In genomic region chr4:6516281-6516680, GRCh38 we compare ENCODE assay signal across 21 cellular contexts. TPM values are rescaled to one million over a fixed set of nuclear protein-coding genes. Genes with fewer than 3 reads are reported as not detected.
"Had no signal": no experiment of that assay in that cellular context is flagged by ENCODE, and none has a peak within 500 bp of the region (broad histone marks: within the 10 kb centered on the region; RNA-seq: fewer than 3 reads in every experiment).

No MANE protein-coding gene starts in this region.

- ATAC-seq: activated CD4-positive, CD25-positive, alpha-beta regulatory T cell treated with anti-CD3 and anti-CD28 coated beads, Interleukin-2, amount 50 U/mL, for 24 hours; activated CD8-positive, alpha-beta T cell treated with anti-CD3 and anti-CD28 coated beads, Interleukin-2, amount 10 ng/mL, durations not matched to agents 7 days and 5 days; activated naive CD4-positive, alpha-beta T cell treated with anti-CD3 and anti-CD28 coated beads, Interleukin-2, amount 50 U/mL, for 72 hours; activated naive CD8-positive, alpha-beta T cell treated with anti-CD3 and anti-CD28 coated beads, Interleukin-2, amount 50 U/mL, for 24 hours had no signal

- H3K4me3 ChIP-seq: MG63, Peyer's patch had no signal

- H3K4me1 ChIP-seq: Peyer's patch had no signal

- H3K27me3 ChIP-seq: MG63, Peyer's patch had no signal

- H3K36me3 ChIP-seq: MG63, Peyer's patch had no signal

- H3K9me3 ChIP-seq: Peyer's patch had no signal

- DNase-seq: activated CD4-positive, alpha-beta T cell treated with anti-CD3 and anti-CD28 coated beads for 4 hours; activated CD8-positive, alpha-beta memory T cell treated with anti-CD3 and anti-CD28 coated beads, Interleukin-2, amount 50 U/mL, for 48 hours; activated CD8-positive, alpha-beta T cell treated with anti-CD3 and anti-CD28 coated beads, Interleukin-2, amount 10 ng/mL, durations not matched to agents 7 days and 5 days; activated effector memory CD4-positive, alpha-beta T cell treated with Interleukin-2 at 50 U/mL for 16 hours; activated naive CD4-positive, alpha-beta T cell treated with Interleukin-2 at 50 U/mL for 16 hours; activated naive CD8-positive, alpha-beta T cell treated with anti-CD3 and anti-CD28 coated beads, Interleukin-2, amount 50 U/mL, for 24 hours; activated T-cell treated with anti-CD3 and anti-CD28 coated beads, Interleukin-2, amount 50 U/mL, for 1 hour; amniotic stem cell; MG63; MV-4-11; NCI-H1105; NCI-H1436 treated with DMSO at 0.1 percent for 48 hours; NCI-H187; NCI-H2081; NCI-H446; NCI-H524; Peyer's patch; SHP77 treated with DMSO at 0.1 percent for 48 hours had no signal

- H3K27ac ChIP-seq: Peyer's patch, RWPE1 had no signal

RNA-seq across cellular contexts. Expression of gene PPP2R2C, which starts 43.9 kb away (rescaled TPM):
- total RNA-seq: activated CD8-positive, alpha-beta T cell treated with anti-CD3 and anti-CD28 coated beads, Interleukin-2, amount 10 ng/mL, durations not matched to agents 7 days and 5 days; activated naive CD4-positive, alpha-beta T cell treated with anti-CD3 and anti-CD28 coated beads, Interleukin-2, amount 50 U/mL, for 72 hours had no signal
